In the genomic region with DNA sequence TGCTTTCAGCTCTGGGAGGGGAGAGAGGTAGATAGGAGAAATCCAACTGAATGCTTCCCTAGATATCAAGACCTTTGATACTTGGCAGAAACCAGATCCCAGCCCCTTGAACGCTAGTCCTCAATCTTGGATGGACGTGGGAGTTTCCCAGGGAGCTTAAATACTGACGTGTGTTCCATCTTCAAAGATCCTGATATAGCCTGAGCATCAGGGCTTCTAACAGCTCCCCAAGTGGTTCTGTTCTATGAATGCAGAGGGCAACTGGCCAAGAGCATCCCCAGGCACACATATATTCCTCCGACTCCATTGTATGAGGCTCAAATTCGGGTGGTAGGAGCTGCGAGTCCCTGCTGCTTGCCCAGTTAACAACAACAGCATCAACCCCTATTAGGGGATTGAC, we compare ENCODE assay signal across 32 cellular contexts. TPM values are rescaled to one million over a fixed set of nuclear protein-coding genes. Genes with fewer than 3 reads are reported as not detected.
"Had no signal": no experiment of that assay in that cellular context is flagged by ENCODE, and none has a peak within 500 bp of the region (broad histone marks: within the 10 kb centered on the region; RNA-seq: fewer than 3 reads in every experiment).

No MANE protein-coding gene starts in this region.

- H3K36me3 ChIP-seq: adrenal gland, ascending aorta, esophagus squamous epithelium, left ventricle myocardium inferior, neutrophil, ovary, right lobe of liver, thoracic aorta, uterus had no signal

- H3K27me3 ChIP-seq: adrenal gland, ascending aorta, esophagus squamous epithelium, neutrophil, ovary, right lobe of liver, uterus had no signal

- H3K27ac ChIP-seq: adrenal gland, ascending aorta, esophagus squamous epithelium, left ventricle myocardium inferior, neutrophil, ovary, right lobe of liver, skin epidermis, thoracic aorta, uterus had no signal

- DNase-seq: activated B cell treated with CpG ODN at 0.5 μM for 24 hours; activated CD4-positive, alpha-beta T cell treated with anti-CD3 and anti-CD28 coated beads, Interleukin-2, amount 50 U/mL, for 1 hour; activated CD8-positive, alpha-beta T cell treated with anti-CD3 and anti-CD28 coated beads for 36 hours; activated naive CD4-positive, alpha-beta T cell treated with anti-CD3 and anti-CD28 coated beads for 36 hours; activated naive CD8-positive, alpha-beta T cell treated with anti-CD3 and anti-CD28 coated beads for 36 hours; activated T-cell treated with anti-CD3 and anti-CD28 coated beads for 4 hours; activated T-cell treated with anti-CD3 and anti-CD28 coated beads, Interleukin-2, amount 50 U/mL, for 72 hours; caudate nucleus; dermis blood vessel endothelial cell; effector CD4-positive, alpha-beta T cell; esophagus squamous epithelium; glutamatergic neuron; left ventricle myocardium inferior; mesendoderm; ovary; right lobe of liver; stimulated activated CD4-positive, alpha-beta T cell treated with anti-CD3 and anti-CD28 coated beads, Interleukin-12 subunit alpha, Interleukin-12 subunit beta, amount 100 ng/mL, for 4 hours; stimulated activated CD4-positive, alpha-beta T cell treated with anti-CD3 and anti-CD28 coated beads, Interleukin-4, amount 100 ng/mL, for 1 hour; T-helper 17 cell; T1000; uterus had no signal

- H3K4me3 ChIP-seq: adrenal gland, ascending aorta, esophagus squamous epithelium, left ventricle myocardium inferior, lung, ovary, right lobe of liver, skin epidermis, thoracic aorta, uterus had no signal

- ATAC-seq: activated CD8-positive, alpha-beta T cell treated with anti-CD3 and anti-CD28 coated beads for 36 hours; activated T-cell treated with anti-CD3 and anti-CD28 coated beads, Interleukin-2, amount 50 U/mL, for 72 hours; right lobe of liver; stimulated activated effector memory CD8-positive, alpha-beta T cell treated with anti-CD3 and anti-CD28 coated beads, Interleukin-12 subunit alpha, Interleukin-12 subunit beta, amount 100 ng/mL, for 72 hours; T-helper 17 cell had no signal

RNA-seq across cellular contexts. Expression of a gene that starts 9.6 kb away (rescaled TPM):
- total RNA-seq: activated B cell treated with CpG ODN at 0.5 μM for 24 hours; activated CD8-positive, alpha-beta T cell treated with anti-CD3 and anti-CD28 coated beads for 36 hours; activated naive CD4-positive, alpha-beta T cell treated with anti-CD3 and anti-CD28 coated beads for 36 hours; activated naive CD8-positive, alpha-beta T cell treated with anti-CD3 and anti-CD28 coated beads for 36 hours; adrenal gland; ascending aorta; dermis blood vessel endothelial cell; esophagus squamous epithelium; frontal cortex; left ventricle myocardium inferior; ovary; progenitor cell of endocrine pancreas; renal cortical epithelial cell; right lobe of liver; subcutaneous adipose tissue; thoracic aorta; uterus had no signal
- polyA plus RNA-seq: adrenal gland had no signal
